ENCODE assay signal across 1 cellular context in genomic region chr9:81844131-81844567, GRCh38.
TF ChIP-seq lines count a peak whose summit lies in the region.

No MANE protein-coding gene starts in this region.

TF ChIP-seq in HEK293, 187 proteins besides CTCF, POLR2A, EP300 and RAD21 (continued from another document and continues in another):
- TF ChIP-seq ZNF280D (tag by site-specific recombination; IDR thresholded peaks at IDR 0.05) (no peak), ZNF292 (tag by site-specific recombination; IDR thresholded peaks at IDR 0.05; ENCODE audit: borderline replicate concordance, low read depth) (no peak), ZNF16 (tag by site-specific recombination; IDR thresholded peaks at IDR 0.05; ENCODE audit: low read depth) (no peak), ZNF138 (tag by site-specific recombination; IDR thresholded peaks at IDR 0.05; ENCODE audit: borderline replicate concordance) (no peak), ZNF114 (tag by site-specific recombination; IDR thresholded peaks at IDR 0.05) (no peak), ZNF48 (tag by site-specific recombination; IDR thresholded peaks at IDR 0.05) (no peak), ZBTB21 (tag by site-specific recombination; IDR thresholded peaks at IDR 0.05) (no peak), ZNF404 (tag by site-specific recombination; IDR thresholded peaks at IDR 0.05) (no peak), SP7 (tag by site-specific recombination; IDR thresholded peaks at IDR 0.05) (peak; percentile 98), ZSCAN16 (tag by site-specific recombination; IDR thresholded peaks at IDR 0.05) (no peak), WT1 (tag by site-specific recombination; IDR thresholded peaks at IDR 0.05) (no peak), SCRT2 (tag by site-specific recombination; IDR thresholded peaks at IDR 0.05) (no peak), ZNF248 (tag by site-specific recombination; IDR thresholded peaks at IDR 0.05) (no peak), REPIN1 (tag by site-specific recombination; IDR thresholded peaks at IDR 0.05; ENCODE audit: low read depth) (no peak), ZBTB49 (tag by site-specific recombination; IDR thresholded peaks at IDR 0.05; ENCODE audit: low read depth) (no peak), MYNN (tag by site-specific recombination; IDR thresholded peaks at IDR 0.05; ENCODE audit: borderline replicate concordance) (no peak), GLI2 (tag by site-specific recombination; IDR thresholded peaks at IDR 0.05; ENCODE audit: borderline replicate concordance, low read depth) (no peak), ZNF10 (tag by site-specific recombination; IDR thresholded peaks at IDR 0.05) (no peak), ZNF184 (tag by site-specific recombination; IDR thresholded peaks at IDR 0.05) (no peak), ZNF654 (tag by site-specific recombination; IDR thresholded peaks at IDR 0.05; ENCODE audit: low read depth) (no peak), ZSCAN4 (tag by site-specific recombination; IDR thresholded peaks at IDR 0.05) (no peak), ZNF433 (tag by site-specific recombination; IDR thresholded peaks at IDR 0.05; ENCODE audit: low read depth) (no peak), ZSCAN23 (tag by site-specific recombination; IDR thresholded peaks at IDR 0.05) (no peak), ZSCAN5A (tag by site-specific recombination; IDR thresholded peaks at IDR 0.05) (no peak), ZFP69B (tag by site-specific recombination; IDR thresholded peaks at IDR 0.05) (no peak), ZBTB11 (tag by site-specific recombination; conservative IDR thresholded peaks at IDR 0.05; ENCODE audit: low read depth) (no peak), ZNF629 (tag by site-specific recombination; IDR thresholded peaks at IDR 0.05) (peak; percentile 67), TCF7L2 (IDR thresholded peaks at IDR 0.05; ENCODE audit: borderline replicate concordance, low read depth, low read length) (no peak), TSHZ1 (tag by site-specific recombination; IDR thresholded peaks at IDR 0.05; ENCODE audit: borderline replicate concordance) (peak; percentile 57; the same call in 1 of the 2 replicates), SCRT1 (tag by site-specific recombination; IDR thresholded peaks at IDR 0.05; ENCODE audit: borderline replicate concordance) (no peak), IKZF3 (tag by site-specific recombination; IDR thresholded peaks at IDR 0.05) (peak; percentile 69; the same call in 1 of the 2 replicates), ZNF621 (tag by site-specific recombination; IDR thresholded peaks at IDR 0.05) (no peak), ZBTB26 (tag by site-specific recombination; optimal IDR thresholded peaks at IDR 0.05) (no peak), ZNF692 (tag by site-specific recombination; IDR thresholded peaks at IDR 0.05) (no peak), ZNF214 (tag by site-specific recombination; IDR thresholded peaks at IDR 0.05; ENCODE audit: borderline replicate concordance) (no peak), ZNF76 (tag by site-specific recombination; IDR thresholded peaks at IDR 0.05; ENCODE audit: borderline replicate concordance, low read depth) (no peak), OSR2 (tag by site-specific recombination; IDR thresholded peaks at IDR 0.05) (peak; percentile 59), ZNF529 (tag by site-specific recombination; IDR thresholded peaks at IDR 0.05; ENCODE audit: insufficient replicate concordance) (no peak), ZNF202 (tag by site-specific recombination; IDR thresholded peaks at IDR 0.05; ENCODE audit: borderline replicate concordance) (no peak), FEZF1 (tag by site-specific recombination; IDR thresholded peaks at IDR 0.05) (peak; percentile 80), ZBTB20 (tag by site-specific recombination; IDR thresholded peaks at IDR 0.05) (no peak), ZNF473 (tag by site-specific recombination; IDR thresholded peaks at IDR 0.05) (no peak), ZNF2 (tag by site-specific recombination; IDR thresholded peaks at IDR 0.05) (no peak), ZNF777 (tag by site-specific recombination; IDR thresholded peaks at IDR 0.05; ENCODE audit: borderline replicate concordance) (no peak), ZNF513 (tag by site-specific recombination; IDR thresholded peaks at IDR 0.05) (no peak), MZF1 (tag by site-specific recombination; IDR thresholded peaks at IDR 0.05; ENCODE audit: borderline replicate concordance) (no peak)
